13 cellular contexts compared by ENCODE assay signal in the genomic region with DNA sequence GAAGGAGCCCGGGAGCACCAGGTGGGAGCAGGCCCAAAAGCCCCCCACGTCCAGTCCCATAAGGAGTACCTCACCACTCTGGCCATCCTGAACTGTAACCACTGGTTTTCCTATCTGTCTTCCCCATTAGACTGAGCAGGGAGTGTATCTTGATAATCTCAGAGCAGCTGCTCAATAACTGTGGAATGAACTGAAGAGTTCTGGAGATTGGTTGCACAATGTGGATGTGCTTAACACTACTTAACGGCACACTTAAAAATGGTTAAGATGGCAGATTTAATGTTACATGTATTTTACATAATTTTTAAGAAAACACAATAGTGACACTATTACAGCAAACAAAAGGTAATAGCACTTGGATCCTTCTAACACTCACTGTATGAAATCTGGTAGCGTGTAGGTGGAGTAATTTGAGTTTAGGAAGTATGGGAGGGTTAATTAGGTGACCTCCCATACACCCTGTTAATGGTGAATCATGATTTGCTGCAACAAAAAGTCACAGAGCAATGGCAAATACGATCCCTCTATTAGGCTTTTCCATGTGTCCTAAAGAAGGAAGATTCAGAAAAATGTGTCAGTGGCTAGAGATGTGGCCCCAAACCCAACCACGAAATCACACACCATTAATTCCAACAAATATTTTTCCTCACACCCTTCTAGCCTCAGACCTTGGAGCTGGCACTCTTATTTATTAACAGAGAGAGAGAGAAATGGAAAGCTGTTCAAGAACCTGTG. TPM values are rescaled to one million over a fixed set of nuclear protein-coding genes. Genes with fewer than 3 reads are reported as not detected.
DNase-seq lines count a peak whose midpoint lies in the region; ATAC-seq and TF ChIP-seq lines count a peak whose summit lies in the region.
"Had no signal": no experiment of that assay in that cellular context is flagged by ENCODE, and none has a peak within 500 bp of the region (broad histone marks: within the 10 kb centered on the region; RNA-seq: fewer than 3 reads in every experiment).

No MANE protein-coding gene starts in this region.

- peak; percentile 59 for ATAC-seq in Right ventricle myocardium inferior
- no peak for ATAC-seq in GM21360 (IDR thresholded peaks at IDR 0.05; ENCODE audit: unreplicated experiment)
- ATAC-seq in GM21390 (IDR thresholded peaks at IDR 0.05; ENCODE audit: unreplicated experiment) = no peak
- ATAC-seq: GM12878, T-cell had no signal

- H3K36me3 ChIP-seq in fibroblast of lung (ENCODE audit: control insufficient read depth, insufficient read depth, low read length) = no peaks in the 10 kb centered on the region
- H3K36me3 ChIP-seq in muscle layer of colon (ENCODE audit: insufficient read depth, low read length) = no peaks in the 10 kb centered on the region
- H3K36me3 ChIP-seq in vagina = no peaks in the 10 kb centered on the region

- H3K27me3 ChIP-seq in fibroblast of lung (ENCODE audit: control insufficient read depth, insufficient read depth, low read length) (no peaks in the 10 kb centered on the region), muscle layer of colon (ENCODE audit: control insufficient read depth in 1 of 2, insufficient read depth in 2 of 2, low read length in 2 of 2) (no peaks in the 10 kb centered on the region), vagina (no peaks in the 10 kb centered on the region)
- H3K27me3 ChIP-seq: spleen had no signal

- H3K9me3 ChIP-seq in fibroblast of lung (ENCODE audit: control insufficient read depth, insufficient read depth, low read depth, low read length) (no peaks in the 10 kb centered on the region), muscle layer of colon (ENCODE audit: low read length) (no peaks in the 10 kb centered on the region), vagina (no peaks in the 10 kb centered on the region)
- H3K9me3 ChIP-seq: spleen had no signal

- H3K79me2 ChIP-seq in fibroblast of lung (ENCODE audit: control insufficient read depth, insufficient read depth, low read length) = peaks cover 96% of the 10 kb centered on the region

- H3K9ac ChIP-seq in fibroblast of lung (ENCODE audit: insufficient read depth, low read length) (no peak overlapping the region), muscle layer of colon (ENCODE audit: low read length) (no peak overlapping the region)

- TF ChIP-seq CTCF in fibroblast of lung (conservative IDR thresholded peaks at IDR 0.05 in 1 of 2, IDR thresholded peaks at IDR 0.05 in 1 of 2; ENCODE audit: low read depth in 1 of 2, low read length in 2 of 2) (no peak), vagina (IDR thresholded peaks at IDR 0.05) (no peak)

- no peak for TF ChIP-seq POLR2A in vagina (IDR thresholded peaks at IDR 0.05)

- H3K27ac ChIP-seq in fibroblast of lung (ENCODE audit: insufficient read depth, low read length) (peak overlapping the region; percentile 83), muscle layer of colon (ENCODE audit: low read depth, low read length) (peak overlapping the region; percentile 54), vagina (peak overlapping the region; percentile 20)

- intact Hi-C loops in Right ventricle myocardium inferior (cut with DNase I) (no loop called here), cardiac septum (cut with DNase I) (no loop called here), vagina (cut with DNase I) (no loop called here)

- H3K4me3 ChIP-seq in fibroblast of lung (replicated peaks in 1 of 4; ENCODE audit: control extremely low read depth in 1 of 4, insufficient read depth in 1 of 4, low read depth in 3 of 4, low read length in 4 of 4) (peak overlapping the region in 1 of 4 experiments; percentile 18), muscle layer of colon (ENCODE audit: low read depth in 1 of 2, low read length in 2 of 2) (no peak overlapping the region), vagina (no peak overlapping the region)
- H3K4me3 ChIP-seq: GM12878, spleen had no signal

- H3K4me1 ChIP-seq in fibroblast of lung (ENCODE audit: control insufficient read depth, extremely low read depth, insufficient read depth, low read length) (peaks cover 54% of the 10 kb centered on the region), muscle layer of colon (ENCODE audit: insufficient read depth, low read length) (peaks cover 33% of the 10 kb centered on the region), vagina (peaks cover 22% of the 10 kb centered on the region)

- DNase-seq in Right ventricle myocardium inferior (ENCODE audit: missing footprints) (no peak), cardiac septum (ENCODE audit: low spot score) (no peak), fibroblast of lung (ENCODE audit: low read depth in 2 of 2) (peak; percentile 43 to 55), vagina (ENCODE audit: extremely low spot score in 2 of 2) (no peak), NCI-H2081 (lab: John Stamatoyannopoulos, UW) (no peak)
- DNase-seq: activated CD4-positive, alpha-beta T cell treated with anti-CD3 and anti-CD28 coated beads, Interleukin-2, amount 50 U/mL, for 1 hour; activated effector memory CD4-positive, alpha-beta T cell treated with anti-CD3 and anti-CD28 coated beads, Interleukin-2, amount 50 U/mL, for 16 hours; spleen; T-cell had no signal

- peak overlapping the region; percentile 54 for H3K4me2 ChIP-seq in fibroblast of lung (ENCODE audit: extremely low read depth, insufficient read depth, low read length)

- H2AFZ ChIP-seq in fibroblast of lung (ENCODE audit: low read length) = no peak overlapping the region

- peaks cover 2% of the 10 kb centered on the region for H4K20me1 ChIP-seq in fibroblast of lung (ENCODE audit: control insufficient read depth, extremely low read depth, insufficient read depth, low read length)

RNA-seq across cellular contexts. Expression of gene TRAM2, which starts 18.4 kb away (rescaled TPM):
- total RNA-seq in Right ventricle myocardium inferior (12.6 TPM), cardiac septum (10.3 TPM), fibroblast of lung (69.6 and 131 TPM in 2 replicates), vagina (11.0 TPM)
- polyA plus RNA-seq in fibroblast of lung = 155 and 252 TPM in 2 replicates
- 107 and 217 TPM in 2 replicates for polyA plus RNA-seq in fibroblast of lung (2012)
- polyA minus RNA-seq in fibroblast of lung (ENCODE audit: low replicate concordance) = 254 and 398 TPM in 2 replicates

Comparison
In these comparisons a context has a peak if more than half of its experiments do, and no peak if none do; other contexts are left out.
1. DNase-seq: peak in fibroblast of lung (2 of 2); none in Right ventricle myocardium inferior (single experiment), cardiac septum (single experiment), vagina (0 of 2) and NCI-H2081 (0 of 2).
2. H3K27ac ChIP-seq: peak in every context shown above with its lines; median percentile 83 in fibroblast of lung; 54 in muscle layer of colon; 20 in vagina.